ENCODE assay signal across 17 cellular contexts in genomic region chr5:15533124-15533893, GRCh38. TPM values are rescaled to one million over a fixed set of nuclear protein-coding genes. Genes with fewer than 3 reads are reported as not detected.
DNase-seq lines count a peak whose midpoint lies in the region; ATAC-seq and TF ChIP-seq lines count a peak whose summit lies in the region.
"Had no signal": no experiment of that assay in that cellular context is flagged by ENCODE, and none has a peak within 500 bp of the region (broad histone marks: within the 10 kb centered on the region; RNA-seq: fewer than 3 reads in every experiment).

No MANE protein-coding gene starts in this region.

- peak; percentile 81 for DNase-seq in HCEC 1CT
- peak; percentile 52 for DNase-seq in brain microvascular endothelial cell
- DNase-seq in stromal cell of bone marrow (ENCODE audit: low read depth) = peak; percentile 84
- no peak for DNase-seq in DMS53 treated with DMSO at 0.1 percent for 48 hours (lab: John Stamatoyannopoulos, UW; ENCODE audit: unreplicated experiment)
- DNase-seq: activated CD4-positive, alpha-beta T cell treated with anti-CD3 and anti-CD28 coated beads for 36 hours; activated CD8-positive, alpha-beta memory T cell treated with anti-CD3 and anti-CD28 coated beads, Interleukin-2, amount 50 U/mL, for 4 hours; activated naive CD4-positive, alpha-beta T cell; H7; mammary epithelial cell; thyroid gland had no signal

- TF ChIP-seq POLR2A in gastroesophageal sphincter (IDR thresholded peaks at IDR 0.05) = no peak

- H3K27me3 ChIP-seq in brain microvascular endothelial cell (replicated peaks) (no peaks in the 10 kb centered on the region), gastroesophageal sphincter (no peaks in the 10 kb centered on the region)
- H3K27me3 ChIP-seq: breast epithelium, neural progenitor cell, thyroid gland had no signal

- peaks cover 0 to 19% (median 4%) of the 10 kb centered on the region in 3 donors for H3K4me1 ChIP-seq in gastroesophageal sphincter
- H3K4me1 ChIP-seq: breast epithelium, thyroid gland had no signal

- H3K4me3 ChIP-seq in brain microvascular endothelial cell (ENCODE audit: low read depth, low read length) (no peak overlapping the region), gastroesophageal sphincter (no peak overlapping the region)
- H3K4me3 ChIP-seq: breast epithelium, GM12878, neural progenitor cell, thyroid gland had no signal

- no peaks in the 10 kb centered on the region for H3K36me3 ChIP-seq in brain microvascular endothelial cell (replicated peaks)
- H3K36me3 ChIP-seq in gastroesophageal sphincter = no peaks in the 10 kb centered on the region
- H3K36me3 ChIP-seq: breast epithelium, neural progenitor cell, thyroid gland had no signal

- H3K9me3 ChIP-seq in gastroesophageal sphincter = no peaks in the 10 kb centered on the region
- H3K9me3 ChIP-seq: breast epithelium, thyroid gland had no signal

- ATAC-seq in gastroesophageal sphincter (peak; percentile 36), GM19324 (IDR thresholded peaks at IDR 0.05; ENCODE audit: low FRiP score, unreplicated experiment) (no peak), GM18909 (IDR thresholded peaks at IDR 0.05; ENCODE audit: poor library complexity, unreplicated experiment) (no peak)
- ATAC-seq: activated CD4-positive, alpha-beta T cell treated with anti-CD3 and anti-CD28 coated beads for 36 hours; GM12878 had no signal

- TF ChIP-seq EP300 in gastroesophageal sphincter (IDR thresholded peaks at IDR 0.05) = no peak

- WGBS in gastroesophageal sphincter (ENCODE audit: low coverage in 1 of 2), 2 donors = 38 to 60% methylated on average over 5 of the region's 5 CpGs

- TF ChIP-seq CTCF in brain microvascular endothelial cell (IDR thresholded peaks at IDR 0.05; ENCODE audit: low read depth, low read length, missing control alignments) (no peak), gastroesophageal sphincter (IDR thresholded peaks at IDR 0.05) (no peak)

- H3K27ac ChIP-seq in brain microvascular endothelial cell = no peak overlapping the region
- H3K27ac ChIP-seq in gastroesophageal sphincter = no peak overlapping the region
- H3K27ac ChIP-seq: neural progenitor cell, thyroid gland had no signal

- in situ Hi-C loops in brain microvascular endothelial cell (cut with HindIII; ENCODE audit: low pct_ligation_motif_present, low sequenced_read_pairs) = no loop called here

RNA-seq across cellular contexts. Expression of gene FBXL7, which starts 33.3 kb away (rescaled TPM):
- total RNA-seq in gastroesophageal sphincter = 10 to 100 TPM; 14.2 to 32.1 (median 24.9) TPM
- total RNA-seq: activated CD4-positive, alpha-beta T cell treated with anti-CD3 and anti-CD28 coated beads for 36 hours; T-helper 2 cell treated with Interferon-gamma antibody and Interleukin-4, amounts not matched to agents 100 ng/mL and 5 ng/mL, for 36 hours had no signal
